36 cellular contexts compared by ENCODE assay signal in genomic region chr6:108489699-108490098, GRCh38.
"Had no signal": no experiment of that assay in that cellular context is flagged by ENCODE, and none has a peak within 500 bp of the region (broad histone marks: within the 10 kb centered on the region; RNA-seq: fewer than 3 reads in every experiment).

No MANE protein-coding gene starts in this region.

- DNase-seq: Karpas-422, Kasumi-1, MG63, MM.1S, MV-4-11, NCI-H1048, NCI-H1092, NCI-H1092 treated with DMSO at 0.1 percent for 48 hours, NCI-H1105, NCI-H1105 treated with DMSO at 0.1 percent for 48 hours, NCI-H1417, NCI-H1417 treated with DMSO at 0.1 percent for 48 hours, NCI-H1436, NCI-H1436 treated with DMSO at 0.1 percent for 48 hours, NCI-H146, NCI-H1694, NCI-H1694 treated with DMSO at 0.1 percent for 48 hours, NCI-H187, NCI-H187 treated with DMSO at 0.1 percent for 48 hours, NCI-H1930, NCI-H2029, NCI-H2029 treated with DMSO at 0.1 percent for 48 hours, NCI-H2081, NCI-H2081 treated with DMSO at 0.1 percent for 48 hours, NCI-H2107, NCI-H2171, NCI-H2171 treated with DMSO at 0.1 percent for 48 hours, NCI-H2227 treated with DMSO at 0.1 percent for 48 hours, NCI-H226, NCI-H345, NCI-H446, NCI-H446 treated with DMSO at 0.1 percent for 48 hours, NCI-H510A, NCI-H510A treated with DMSO at 0.1 percent for 48 hours, NCI-H524, NCI-H524 treated with DMSO at 0.1 percent for 48 hours had no signal

- H3K4me3 ChIP-seq: MG63 had no signal

- H3K27me3 ChIP-seq: MG63 had no signal

- H3K9me3 ChIP-seq: MG63 had no signal

- H3K36me3 ChIP-seq: MG63 had no signal
